8 cellular contexts compared by ENCODE assay signal in the genomic region with DNA sequence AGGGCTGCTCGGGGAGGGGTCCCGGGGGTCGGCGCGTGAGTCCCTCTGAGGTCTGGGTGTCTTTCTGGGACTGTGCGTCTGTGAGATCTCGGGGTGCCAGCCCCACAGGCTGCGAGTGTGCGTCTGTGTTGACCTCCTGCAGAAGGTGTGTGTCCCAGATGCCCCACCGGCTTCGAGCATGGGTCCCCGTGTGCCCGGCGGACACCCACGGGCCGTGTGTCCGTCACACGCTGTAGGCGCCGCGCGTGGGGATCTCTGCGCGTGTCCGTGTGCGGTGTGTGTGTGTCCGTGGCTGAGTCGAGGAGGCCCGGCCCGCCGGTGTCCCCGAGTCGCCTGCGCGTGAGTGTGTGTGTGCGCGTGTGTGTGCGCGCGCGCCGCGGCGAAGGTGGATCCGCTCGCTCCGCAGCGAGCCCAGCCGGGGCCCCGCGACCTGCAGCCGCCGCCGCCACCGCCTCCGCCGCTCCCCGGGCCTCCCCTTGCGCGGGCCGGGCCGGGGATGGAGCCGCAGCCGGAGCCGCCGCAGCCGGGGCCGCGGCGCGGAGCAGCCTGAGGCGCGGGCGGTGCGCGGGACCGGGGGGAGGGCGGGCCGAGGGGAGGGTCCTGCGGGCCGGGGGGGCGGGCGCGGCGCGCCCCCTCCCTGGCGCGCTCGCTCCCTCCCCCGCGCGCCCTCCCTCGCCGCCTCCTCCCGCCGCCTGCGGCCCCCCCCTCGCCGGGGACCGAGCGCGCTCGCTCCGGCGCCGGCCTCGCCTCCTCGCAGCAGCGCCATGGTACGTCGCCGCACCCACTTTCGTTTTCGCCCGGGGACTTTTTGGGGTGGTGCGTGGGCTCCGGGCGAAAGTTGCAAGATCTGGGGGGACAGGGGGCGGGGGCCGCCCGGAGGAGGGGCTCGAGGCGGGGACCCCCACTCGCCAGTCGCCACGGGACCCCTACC. TPM values are rescaled to one million over a fixed set of nuclear protein-coding genes. Genes with fewer than 3 reads are reported as not detected.
DNase-seq lines count a peak whose midpoint lies in the region; ATAC-seq, FAIRE-seq and TF ChIP-seq lines count a peak whose summit lies in the region.

No MANE protein-coding gene starts in this region.

- H3K27me3 ChIP-seq in duodenal mucosa (ENCODE audit: control insufficient read depth in 1 of 2, insufficient read depth in 2 of 2, low read length in 2 of 2) = no peaks in the 10 kb centered on the region

- H3K27ac Mint-ChIP-seq in IgD-negative memory B cell (peak overlapping the region in 1 of 3 donors; percentile 56), mesothelial cell of epicardium (no peak overlapping the region)

- peaks cover 7 to 22% (median 16%) of the 10 kb centered on the region in 3 donors for H3K4me1 Mint-ChIP-seq in IgD-negative memory B cell
- H3K4me1 Mint-ChIP-seq in mesothelial cell of epicardium = peaks cover 16% of the 10 kb centered on the region

- peak overlapping the region; percentile 81 for H3K27ac ChIP-seq in duodenal mucosa (ENCODE audit: low read depth, low read length)

- no peaks in the 10 kb centered on the region for H3K9me3 ChIP-seq in duodenal mucosa (ENCODE audit: control insufficient read depth in 1 of 2, low read length in 2 of 2)

- peak; percentile 83 for DNase-seq in GM12891 (ENCODE audit: insufficient read length, low spot score)
- peak; percentile 40 to 46 for DNase-seq in activated CD4-positive, alpha-beta T cell treated with anti-CD3 and anti-CD28 coated beads, Interleukin-2, amount 50 U/mL, for 24 hours (ENCODE audit: low read depth in 1 of 2, low spot score in 1 of 2)
- no peak for DNase-seq in mesothelial cell of epicardium (ENCODE audit: low spot score in 2 of 2, unreplicated experiment in 2 of 2)
- DNase-seq in stimulated activated CD8-positive, alpha-beta memory T cell treated with anti-CD3 and anti-CD28 coated beads, Interleukin-4, amount 100 ng/mL, for 48 hours = peak; percentile 71
- no peak for DNase-seq in islet precursor cell

- peaks cover 10 to 28% of the 10 kb centered on the region in 2 donors for H3K4me1 ChIP-seq in duodenal mucosa (ENCODE audit: control insufficient read depth in 1 of 2, insufficient read depth in 2 of 2, low read length in 2 of 2)

- H3K36me3 Mint-ChIP-seq in IgD-negative memory B cell (no peaks in the 10 kb centered on the region), mesothelial cell of epicardium (no peaks in the 10 kb centered on the region)

- H3K4me3 Mint-ChIP-seq in IgD-negative memory B cell = peak overlapping the region; percentile 81 to 94 (median 88)
- peak overlapping the region; percentile 79 for H3K4me3 Mint-ChIP-seq in mesothelial cell of epicardium

- peak; percentile 87 for FAIRE-seq in GM12891 (lab: Jason Lieb, UNC)

- peak overlapping the region; percentile 72 to 81 for H3K4me3 ChIP-seq in duodenal mucosa (ENCODE audit: low read depth in 1 of 2, low read length in 2 of 2)

- peaks cover 2% of the 10 kb centered on the region for H3K27me3 Mint-ChIP-seq in IgD-negative memory B cell
- H3K27me3 Mint-ChIP-seq in mesothelial cell of epicardium (ENCODE audit: low read depth) = peaks cover 79% of the 10 kb centered on the region

- TF ChIP-seq CTCF in mesothelial cell of epicardium (IDR thresholded peaks at IDR 0.05; ENCODE audit: unreplicated experiment) = no peak

- H3K9me3 Mint-ChIP-seq in IgD-negative memory B cell (no peaks in the 10 kb centered on the region), mesothelial cell of epicardium (peaks cover 4% of the 10 kb centered on the region)

- no peaks in the 10 kb centered on the region for H3K36me3 ChIP-seq in duodenal mucosa (ENCODE audit: control insufficient read depth in 1 of 2, insufficient read depth in 2 of 2, low read length in 2 of 2)

- peak overlapping the region; percentile 57 to 62 for H3K9ac ChIP-seq in duodenal mucosa (ENCODE audit: low read depth in 1 of 2, low read length in 2 of 2)

- TF ChIP-seq POLR2A in GM12891 (IDR thresholded peaks at IDR 0.05; ENCODE audit: low read depth, low read length) = no peak

- ATAC-seq in HG02884 (IDR thresholded peaks at IDR 0.05; ENCODE audit: unreplicated experiment) = no peak

TF ChIP-seq in GM12891, 5 proteins besides CTCF, POLR2A, EP300 and RAD21:
- TF ChIP-seq POU2F2 (IDR thresholded peaks at IDR 0.05; ENCODE audit: low read depth, low read length) = no peak
- TF ChIP-seq POLR2AphosphoS5 (IDR thresholded peaks at IDR 0.05; ENCODE audit: low read depth, low read length) = no peak
- no peak for TF ChIP-seq PAX5 (IDR thresholded peaks at IDR 0.05; ENCODE audit: insufficient read depth, low read length, severe bottlenecking)
- TF ChIP-seq SPI1 (IDR thresholded peaks at IDR 0.05; ENCODE audit: low read depth, low read length) = no peak
- no peak for TF ChIP-seq TAF1 (IDR thresholded peaks at IDR 0.05; ENCODE audit: low read depth, low read length)

RNA-seq across cellular contexts. Expression of a gene that starts 7.2 kb away (rescaled TPM):
- polyA plus RNA-seq in GM12891 (2012; ENCODE audit: low read depth, missing spikeins) = 7.2 TPM
- 12.8 TPM for polyA plus RNA-seq in IgD-negative memory B cell
- 28.6 to 32.9 TPM (median 32.2 TPM) in 3 replicates for total RNA-seq in mesothelial cell of epicardium

Comparison
In these comparisons a context has a peak if more than half of its experiments do, and no peak if none do; other contexts are left out.
1. DNase-seq: peak in GM12891 (single experiment), activated CD4-positive, alpha-beta T cell treated with anti-CD3 and anti-CD28 coated beads, Interleukin-2, amount 50 U/mL, for 24 hours (2 of 2) and stimulated activated CD8-positive, alpha-beta memory T cell treated with anti-CD3 and anti-CD28 coated beads, Interleukin-4, amount 100 ng/mL, for 48 hours (single experiment); none in mesothelial cell of epicardium (0 of 2) and islet precursor cell (single experiment).